In genomic region chr12:3117628-3118027, GRCh38 we compare ENCODE assay signal across 12 cellular contexts. TPM values are rescaled to one million over a fixed set of nuclear protein-coding genes. Genes with fewer than 3 reads are reported as not detected.
DNase-seq lines count a peak whose midpoint lies in the region; ATAC-seq lines count a peak whose summit lies in the region.
"Had no signal": no experiment of that assay in that cellular context is flagged by ENCODE, and none has a peak within 500 bp of the region (broad histone marks: within the 10 kb centered on the region; RNA-seq: fewer than 3 reads in every experiment).

No MANE protein-coding gene starts in this region.

- no peaks in the 10 kb centered on the region for H3K27me3 ChIP-seq in MG63

- H3K9me3 ChIP-seq in MG63: no peaks in the 10 kb centered on the region

- peak; percentile 81 for DNase-seq in AG08395 (ENCODE audit: low spot score)
- peak; percentile 23 for DNase-seq in MG63
- peak; percentile 41 for DNase-seq in ecto neural progenitor cell (ENCODE audit: low spot score)
- DNase-seq in myocyte (ENCODE audit: low read depth): peak; percentile 96
- DNase-seq in activated naive CD4-positive, alpha-beta T cell treated with anti-CD3 and anti-CD28 coated beads, Interleukin-2, amount 50 U/mL, for 72 hours (ENCODE audit: low spot score in 2 of 2): no peak
- DNase-seq in NCI-H1436 treated with DMSO at 0.1 percent for 48 hours (lab: John Stamatoyannopoulos, UW): no peak
- DNase-seq in SW 1271 (lab: John Stamatoyannopoulos, UW): no peak
- DNase-seq: activated T-cell treated with anti-CD3 and anti-CD28 coated beads, Interleukin-2, amount 50 U/mL, for 48 hours; CD4-positive, CD25-positive, alpha-beta regulatory T cell; NCI-H2081 treated with DMSO at 0.1 percent for 48 hours had no signal

- no peaks in the 10 kb centered on the region for H3K36me3 Mint-ChIP-seq in activated naive CD4-positive, alpha-beta T cell treated with anti-CD3 and anti-CD28 coated beads, Interleukin-2, amount 50 U/mL, for 72 hours
- H3K36me3 Mint-ChIP-seq: CD4-positive, CD25-positive, alpha-beta regulatory T cell had no signal

- H3K27ac Mint-ChIP-seq in activated naive CD4-positive, alpha-beta T cell treated with anti-CD3 and anti-CD28 coated beads, Interleukin-2, amount 50 U/mL, for 72 hours: no peak overlapping the region
- H3K27ac Mint-ChIP-seq: CD4-positive, CD25-positive, alpha-beta regulatory T cell; T-helper 1 cell treated with Interleukin-12 subunit alpha and Interleukin-12 subunit beta and Interleukin-4 antibody, amounts not matched to agents 30 μg/mL and 1 μg/mL, for 36 hours had no signal

- no peak for ATAC-seq in activated naive CD4-positive, alpha-beta T cell treated with anti-CD3 and anti-CD28 coated beads, Interleukin-2, amount 50 U/mL, for 72 hours
- no peak for ATAC-seq in HG02623 (IDR thresholded peaks at IDR 0.05; ENCODE audit: unreplicated experiment)

- H3K9me3 Mint-ChIP-seq in activated naive CD4-positive, alpha-beta T cell treated with anti-CD3 and anti-CD28 coated beads, Interleukin-2, amount 50 U/mL, for 72 hours: no peaks in the 10 kb centered on the region
- H3K9me3 Mint-ChIP-seq: CD4-positive, CD25-positive, alpha-beta regulatory T cell; T-helper 1 cell treated with Interleukin-12 subunit alpha and Interleukin-12 subunit beta and Interleukin-4 antibody, amounts not matched to agents 30 μg/mL and 1 μg/mL, for 36 hours had no signal

- no peak overlapping the region for H3K4me3 ChIP-seq in MG63

- no peaks in the 10 kb centered on the region for H3K36me3 ChIP-seq in MG63

RNA-seq across cellular contexts. Expression of gene TSPAN9, which starts 40.4 kb away (rescaled TPM):
- 25.8 and 31.0 TPM in 2 replicates for total RNA-seq in MG63 (2014; rRNA removed; shearing (Covaris generic); ENCODE audit: low replicate concordance)
- total RNA-seq in myocyte: 238 and 379 TPM in 2 replicates
- 204 TPM for polyA plus RNA-seq in myocyte (2012)
- under 1 TPM; 0.50 to 0.97 TPM for total RNA-seq in activated naive CD4-positive, alpha-beta T cell treated with anti-CD3 and anti-CD28 coated beads, Interleukin-2, amount 50 U/mL, for 72 hours

Comparison
In these comparisons a context has a peak if more than half of its experiments do, and no peak if none do; other contexts are left out.
1. DNase-seq: peak in AG08395 (single experiment), MG63 (single experiment), ecto neural progenitor cell (single experiment) and myocyte (single experiment); none in activated naive CD4-positive, alpha-beta T cell treated with anti-CD3 and anti-CD28 coated beads, Interleukin-2, amount 50 U/mL, for 72 hours (0 of 2), NCI-H1436 treated with DMSO at 0.1 percent for 48 hours (single experiment) and SW 1271 (0 of 2).
2. RNA of gene TSPAN9, which starts 40.4 kb away (total RNA-seq): 238 to 379 TPM in myocyte and 25.8 to 31.0 TPM in MG63; 0.50 to 0.97 TPM in activated naive CD4-positive, alpha-beta T cell treated with anti-CD3 and anti-CD28 coated beads, Interleukin-2, amount 50 U/mL, for 72 hours; every median in the first group is over 10 times any median in the second.